Comparison of ENCODE assay signal across 3 cellular contexts in genomic region chr3:157324869-157325268, GRCh38.
DNase-seq lines count a peak whose midpoint lies in the region; ATAC-seq, FAIRE-seq and TF ChIP-seq lines count a peak whose summit lies in the region.
"Not testable (repeated sequence)": the region's sequence is repeated elsewhere in the genome, so short reads cannot be mapped to it uniquely, and the experiment has no call there.

No MANE protein-coding gene starts in this region.

- H3K9me1 ChIP-seq in K562 (ENCODE audit: control insufficient read depth, insufficient read depth, low read length), result not testable (repeated sequence)

- H3F3A ChIP-seq in Loucy (ENCODE audit: low read depth), result not testable (repeated sequence)

- not testable (repeated sequence) for TF ChIP-seq CTCF in Loucy (conservative IDR thresholded peaks at IDR 0.05; ENCODE audit: low read length); K562 (IDR thresholded peaks at IDR 0.05 in 2 of 3, conservative IDR thresholded peaks at IDR 0.05 in 1 of 3; ENCODE audit: insufficient read depth in 2 of 3, low read depth in 1 of 3, low read length in 3 of 3)

- H3K9me3 ChIP-seq in Loucy (ENCODE audit: insufficient read depth, low read depth, low read length); K562 (replicated peaks; ENCODE audit: control insufficient read depth, insufficient read depth, low read depth, low read length): not testable (repeated sequence)

- not testable (repeated sequence) for H3K4me3 ChIP-seq in Loucy (ENCODE audit: low read length, poor library complexity, severe bottlenecking); K562

- H2AFZ ChIP-seq in Loucy (ENCODE audit: low read length), result peak overlapping the region; percentile 48; the same call in 1 of the 2 replicates
- not testable (repeated sequence) for H2AFZ ChIP-seq in K562 (ENCODE audit: low read depth, low read length)

- TF ChIP-seq POLR2A in K562 (conservative IDR thresholded peaks at IDR 0.05), result not testable (repeated sequence)

- CTCF ChIA-PET in K562 (lab: Yijun Ruan, JAX; ENCODE audit: low intra/inter-chr PET ratio), result not testable (repeated sequence)

- not testable (repeated sequence) for H3K9me2 ChIP-seq in Loucy (replicated peaks; ENCODE audit: low read depth, low read length)

- 0% methylated on average over 1 of the region's 1 CpG for WGBS in K562 (ENCODE audit: insufficient coverage, low coverage, missing lambda C conversion rate)

- not testable (repeated sequence) for ATAC-seq in K562

- POLR2A ChIA-PET in K562 (lab: Yijun Ruan, JAX), result not testable (repeated sequence)

- not testable (repeated sequence) for H3K27me3 ChIP-seq in Loucy (ENCODE audit: insufficient read depth, low read length, poor library complexity, severe bottlenecking); K562 (ENCODE audit: control insufficient read depth in 2 of 2, insufficient read depth in 2 of 2, low read length in 2 of 2)

- in situ Hi-C loops in K562 (cut with MboI), result not testable (repeated sequence)

- not testable (repeated sequence) for TF ChIP-seq RAD21 in K562 (CRISPR knock-in tag; conservative IDR thresholded peaks at IDR 0.05 in 1 of 2, IDR thresholded peaks at IDR 0.05 in 1 of 2)

- not testable (repeated sequence) for H3K9ac ChIP-seq in Loucy (ENCODE audit: low read depth, low read length, poor library complexity, severe bottlenecking); K562 (ENCODE audit: insufficient read depth in 1 of 2, low read depth in 2 of 2, low read length in 2 of 2)

- H3K4me2 ChIP-seq in Loucy (ENCODE audit: low read depth, low read length, poor library complexity, severe bottlenecking); K562 (ENCODE audit: insufficient read depth, low read length): not testable (repeated sequence)

- peak; percentile 53 for DNase-seq in EH (ENCODE audit: low read depth)
- DNase-seq in K562 (ENCODE audit: extremely low read depth in 1 of 4, low spot score in 3 of 4), result not testable (repeated sequence)

- not testable (repeated sequence) for TF ChIP-seq EP300 in K562 (IDR thresholded peaks at IDR 0.05; ENCODE audit: low read length)

- BruUV-seq in K562 (replicated peaks; lab: Mats Ljungman, UMichigan), result not testable (repeated sequence)

- intact Hi-C loops in K562 (cut with micrococcal nuclease), result not testable (repeated sequence)

- H3K36me3 ChIP-seq in Loucy (ENCODE audit: insufficient read depth, low read length); K562 (ENCODE audit: control insufficient read depth, insufficient read depth, low read length): not testable (repeated sequence)

- not testable (repeated sequence) for H3K27ac ChIP-seq in K562 (ENCODE audit: extremely low read depth, low read depth, low read length)

- H4K20me1 ChIP-seq in Loucy (ENCODE audit: insufficient read depth, low read length, poor library complexity, severe bottlenecking); K562 (replicated peaks; ENCODE audit: control insufficient read depth, insufficient read depth, low read length): not testable (repeated sequence)

- not testable (repeated sequence) for FAIRE-seq in K562 (lab: Jason Lieb, UNC)

- peaks cover 24% of the 10 kb centered on the region for H3K4me1 ChIP-seq in Loucy (ENCODE audit: insufficient read depth, low read length, poor library complexity, severe bottlenecking)
- not testable (repeated sequence) for H3K4me1 ChIP-seq in K562 (replicated peaks in 1 of 2; ENCODE audit: control insufficient read depth in 2 of 2, insufficient read depth in 2 of 2, low read length in 2 of 2)

- H3K79me2 ChIP-seq in Loucy (ENCODE audit: insufficient read depth, low read length); K562 (ENCODE audit: control insufficient read depth, insufficient read depth, low read length): not testable (repeated sequence)

TF ChIP-seq in K562, 482 proteins besides CTCF, POLR2A, EP300 and RAD21:
- peak; percentile 59; the same call in 1 of the 2 replicates for TF ChIP-seq MEF2D (tag; conservative IDR thresholded peaks at IDR 0.05; ENCODE audit: low read depth)
